In the genomic region with DNA sequence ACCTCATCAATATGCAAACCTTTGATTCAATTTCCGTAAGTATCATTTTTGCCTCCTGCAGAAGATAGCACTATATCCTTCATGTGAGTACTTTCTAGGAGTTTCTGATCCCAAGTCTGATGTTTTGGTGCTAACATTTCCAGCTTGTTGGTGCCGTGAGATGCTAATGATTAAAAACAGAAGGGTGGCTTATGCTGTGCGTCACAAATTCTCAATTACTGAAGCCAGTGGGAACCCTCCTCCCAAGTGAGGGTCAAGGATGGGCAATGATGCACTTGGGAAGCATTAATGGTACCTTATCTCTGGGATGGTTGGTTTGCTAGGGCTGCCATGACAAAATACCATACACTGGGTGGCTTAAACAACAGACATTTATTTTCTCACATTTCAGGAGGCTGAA, we compare ENCODE assay signal across 34 cellular contexts.
"Had no signal": no experiment of that assay in that cellular context is flagged by ENCODE, and none has a peak within 500 bp of the region (broad histone marks: within the 10 kb centered on the region; RNA-seq: fewer than 3 reads in every experiment).

No MANE protein-coding gene starts in this region.

- H3K4me2 ChIP-seq: KMS-11 had no signal

- H3K27ac ChIP-seq: KMS-11 had no signal

- H3K9ac ChIP-seq: KMS-11 had no signal

- H3K36me3 ChIP-seq: MG63 had no signal

- H3K4me3 ChIP-seq: MG63 had no signal

- H3K27me3 ChIP-seq: MG63 had no signal

- DNase-seq: Karpas-422, Kasumi-1, MG63, MM.1S, MV-4-11, NCI-H1048, NCI-H1092, NCI-H1092 treated with DMSO at 0.1 percent for 48 hours, NCI-H1105, NCI-H1105 treated with DMSO at 0.1 percent for 48 hours, NCI-H1417, NCI-H1417 treated with DMSO at 0.1 percent for 48 hours, NCI-H1436, NCI-H1436 treated with DMSO at 0.1 percent for 48 hours, NCI-H146, NCI-H1694, NCI-H1694 treated with DMSO at 0.1 percent for 48 hours, NCI-H187, NCI-H187 treated with DMSO at 0.1 percent for 48 hours, NCI-H1930, NCI-H2029, NCI-H2029 treated with DMSO at 0.1 percent for 48 hours, NCI-H2081, NCI-H2081 treated with DMSO at 0.1 percent for 48 hours, NCI-H2107, NCI-H2171, NCI-H2171 treated with DMSO at 0.1 percent for 48 hours, NCI-H2227 treated with DMSO at 0.1 percent for 48 hours, NCI-H226, NCI-H345, NCI-H446, NCI-H446 treated with DMSO at 0.1 percent for 48 hours, NCI-H510A had no signal
